ENCODE assay signal across 17 cellular contexts in genomic region chrX:44572340-44572938, GRCh38. TPM values are rescaled to one million over a fixed set of nuclear protein-coding genes. Genes with fewer than 3 reads are reported as not detected.
A peak's percentile ranks its signal among the peaks of the same experiment; 100 is the strongest.
DNase-seq lines count a peak whose midpoint lies in the region; ATAC-seq, FAIRE-seq and TF ChIP-seq lines count a peak whose summit lies in the region.
"Had no signal": no experiment of that assay in that cellular context is flagged by ENCODE, and none has a peak within 500 bp of the region (broad histone marks: within the 10 kb centered on the region; RNA-seq: fewer than 3 reads in every experiment).

No MANE protein-coding gene starts in this region.

- H3K4me1 ChIP-seq in GM12878 (ENCODE audit: control insufficient read depth, insufficient read depth, low read length) = no peaks in the 10 kb centered on the region
- H3K4me1 ChIP-seq in mesendoderm (ENCODE audit: control insufficient read depth, low read depth, low read length) = no peaks in the 10 kb centered on the region
- H3K4me1 ChIP-seq in MM.1S (ENCODE audit: low read length) = no peaks in the 10 kb centered on the region
- H3K4me1 ChIP-seq: BLaER1, HAP-1 had no signal

- no TSS peak for BruUV-seq in GM12878 (replicated peaks; lab: Mats Ljungman, UMichigan)

- intact Hi-C loops in GM12878 (cut with micrococcal nuclease; ENCODE audit: unreplicated experiment) = no loop called here

- no peaks in the 10 kb centered on the region for H3F3A ChIP-seq in MM.1S (ENCODE audit: insufficient read depth, low read length)

- no peak overlapping the region for H3K4me2 ChIP-seq in GM12878 (ENCODE audit: control insufficient read depth, insufficient read depth)
- H3K4me2 ChIP-seq in mesendoderm (ENCODE audit: low read length) = no peak overlapping the region
- no peak overlapping the region for H3K4me2 ChIP-seq in MM.1S (ENCODE audit: low read depth, low read length)
- H3K4me2 ChIP-seq: BLaER1 had no signal

- 22% methylated on average over 4 of the region's 4 CpGs for WGBS in GM12878 (ENCODE audit: insufficient coverage, insufficient replicate concordance, low lambda C conversion rate, missing lambda C conversion rate)
- no CpG with 5 or more reads among the region's 4 CpGs for WGBS in mesendoderm (ENCODE audit: extremely low coverage, insufficient coverage, low lambda C conversion rate)

- no peak overlapping the region for H2BK15ac ChIP-seq in mesendoderm (replicated peaks; ENCODE audit: low read depth)

- H2AK5ac ChIP-seq in mesendoderm (ENCODE audit: low read length) = no peak overlapping the region

- H3K4me3 ChIP-seq in GM12878 = no peak overlapping the region
- no peak overlapping the region for H3K4me3 ChIP-seq in mesendoderm (ENCODE audit: low read length)
- no peak overlapping the region for H3K4me3 ChIP-seq in MM.1S (ENCODE audit: low read length)
- H3K4me3 ChIP-seq: BLaER1, HAP-1 had no signal

- DNase-seq in Caki2 (ENCODE audit: low read depth) (peak; percentile 2), GM12878 (ENCODE audit: low read depth, low spot score) (no peak), mesendoderm (peak; percentile 0), MM.1S (no peak), NCI-H2081 treated with DMSO at 0.1 percent for 48 hours (lab: John Stamatoyannopoulos, UW) (no peak)
- no peak for DNase-seq in activated T-cell treated with anti-CD3 and anti-CD28 coated beads, Interleukin-2, amount 50 U/mL, for 48 hours
- DNase-seq: Calu3; CD4-positive, alpha-beta T cell; CD8-positive, alpha-beta memory T cell; DMS53; DMS79 treated with DMSO at 0.1 percent for 48 hours; GF-D8; GOT3 had no signal

- H3K36me3 ChIP-seq in GM12878 (ENCODE audit: control insufficient read depth in 2 of 2, insufficient read depth in 2 of 2, low read length in 1 of 2) (no peaks in the 10 kb centered on the region), mesendoderm (ENCODE audit: control insufficient read depth, insufficient read depth, low read length) (no peaks in the 10 kb centered on the region), MM.1S (replicated peaks; ENCODE audit: insufficient read depth, low read length) (no peaks in the 10 kb centered on the region)
- H3K36me3 ChIP-seq: BLaER1, HAP-1 had no signal

- H3K9me3 ChIP-seq in GM12878 (replicated peaks; ENCODE audit: control insufficient read depth, insufficient read depth, low read length) (peaks cover 3% of the 10 kb centered on the region; the same call in 2 of the 3 replicates), MM.1S (replicated peaks; ENCODE audit: insufficient read depth, low read length) (no peaks in the 10 kb centered on the region)
- H3K9me3 ChIP-seq: HAP-1 had no signal

- H3K27me3 ChIP-seq in GM12878 (replicated peaks in 1 of 2; ENCODE audit: control insufficient read depth in 2 of 2, insufficient read depth in 2 of 2, low read length in 1 of 2) = no peaks in the 10 kb centered on the region
- no peaks in the 10 kb centered on the region for H3K27me3 ChIP-seq in mesendoderm (ENCODE audit: insufficient read depth, low read length, poor library complexity)
- H3K27me3 ChIP-seq in MM.1S (replicated peaks; ENCODE audit: insufficient read depth, low read length) = no peaks in the 10 kb centered on the region
- H3K27me3 ChIP-seq: BLaER1 had no signal

- no peak overlapping the region for H3K23ac ChIP-seq in mesendoderm (ENCODE audit: low read length)

- H3K9ac ChIP-seq in GM12878 (ENCODE audit: control insufficient read depth, insufficient read depth, low read length) (no peak overlapping the region), mesendoderm (ENCODE audit: low read length) (no peak overlapping the region), MM.1S (ENCODE audit: low read length) (no peak overlapping the region)
- H3K9ac ChIP-seq: BLaER1 had no signal

- H4K20me1 ChIP-seq in GM12878 (ENCODE audit: control insufficient read depth, insufficient read depth) = no peaks in the 10 kb centered on the region
- no peaks in the 10 kb centered on the region for H4K20me1 ChIP-seq in MM.1S (ENCODE audit: insufficient read depth, low read length)
- H4K20me1 ChIP-seq: BLaER1 had no signal

- POLR2A ChIA-PET in GM12878 (lab: Charles Lee) = no interaction called here

- H3K4ac ChIP-seq in mesendoderm (ENCODE audit: low read depth, low read length) = no peak overlapping the region

- H2BK120ac ChIP-seq in mesendoderm (ENCODE audit: low read depth, low read length) = no peak overlapping the region

- no peak for ATAC-seq in GM12878

- H2BK5ac ChIP-seq in mesendoderm (ENCODE audit: low read length) = no peak overlapping the region

- no peak for TF ChIP-seq CTCF in GM12878 (IDR thresholded peaks at IDR 0.05 in 2 of 3, conservative IDR thresholded peaks at IDR 0.05 in 1 of 3; ENCODE audit: control insufficient read depth in 2 of 3, extremely low read depth in 1 of 3, insufficient read depth in 1 of 3, low read depth in 3 of 3, low read length in 3 of 3)
- TF ChIP-seq CTCF in MM.1S (IDR thresholded peaks at IDR 0.05; ENCODE audit: low read length) = no peak

- SMC1A ChIA-PET in GM12878 (lab: Charles Lee; ENCODE audit: uncharacterized antibody, unreplicated experiment) = no interaction called here

- H3K56ac ChIP-seq in mesendoderm (ENCODE audit: low read length) = no peak overlapping the region

- H2AFZ ChIP-seq in GM12878 (ENCODE audit: control insufficient read depth, low read depth, low read length) = no peak overlapping the region
- no peak overlapping the region for H2AFZ ChIP-seq in MM.1S (ENCODE audit: low read length)

- no peak for TF ChIP-seq EP300 in GM12878 (IDR thresholded peaks at IDR 0.05; ENCODE audit: borderline replicate concordance in 1 of 2, control insufficient read depth in 1 of 2, low read depth in 2 of 2, low read length in 2 of 2)

- CTCF ChIA-PET in GM12878 (lab: Yijun Ruan, JAX) = no interaction called here

- H3K79me1 ChIP-seq in mesendoderm (ENCODE audit: low read length) = no peaks in the 10 kb centered on the region

- H3K79me2 ChIP-seq in GM12878 (ENCODE audit: control insufficient read depth, insufficient read depth, low read length) (no peaks in the 10 kb centered on the region), mesendoderm (ENCODE audit: control insufficient read depth, insufficient read depth, low read length) (no peaks in the 10 kb centered on the region), MM.1S (ENCODE audit: low read length) (no peaks in the 10 kb centered on the region)

- no peak for TF ChIP-seq RAD21 in GM12878 (IDR thresholded peaks at IDR 0.05; ENCODE audit: insufficient read depth, low read depth, low read length)

- H3K27ac ChIP-seq in GM12878 (ENCODE audit: control insufficient read depth, insufficient read depth) (no peak overlapping the region), mesendoderm (ENCODE audit: low read depth, low read length) (no peak overlapping the region), MM.1S (ENCODE audit: low read length) (no peak overlapping the region)
- H3K27ac ChIP-seq: BLaER1 had no signal

- H3K9me2 ChIP-seq in MM.1S (replicated peaks; ENCODE audit: insufficient read depth, low read length) = no peaks in the 10 kb centered on the region

- no peak overlapping the region for H4K8ac ChIP-seq in mesendoderm (ENCODE audit: low read depth, low read length)

- no peak overlapping the region for H4K5ac ChIP-seq in mesendoderm (ENCODE audit: low read length)

- in situ Hi-C loops in Caki2 (cut with HindIII; ENCODE audit: low pct_unique_long_range_greater_than_20kb, low sequenced_read_pairs) = no loop called here
- in situ Hi-C loops in GM12878 (cut with MboI) = no loop called here

- H3K18ac ChIP-seq in mesendoderm (ENCODE audit: low read length) = no peak overlapping the region

- TF ChIP-seq POLR2A in GM12878 (IDR thresholded peaks at IDR 0.05; ENCODE audit: low read depth, low read length) = no peak

- no peak for FAIRE-seq in GM12878 (lab: Jason Lieb, UNC)
- FAIRE-seq: GM12892, H54 had no signal

- RAD21 ChIA-PET in GM12878 (lab: Charles Lee; ENCODE audit: unreplicated experiment) = no interaction called here

TF ChIP-seq in GM12878, 131 proteins besides CTCF, POLR2A, EP300 and RAD21:
- TF ChIP-seq CBX5 (IDR thresholded peaks at IDR 0.05; ENCODE audit: low read depth) = peak; percentile 77; the same call in 1 of the 2 replicates
- TF ChIP-seq SUPT20H (IDR thresholded peaks at IDR 0.05; ENCODE audit: borderline replicate concordance, control insufficient read depth, low read depth, low read length) = no peak
- no peak for TF ChIP-seq IRF4 (IDR thresholded peaks at IDR 0.05; ENCODE audit: low read depth, low read length)

RNA-seq across cellular contexts. Expression of gene FUNDC1, which starts 29.8 kb away (rescaled TPM):
- 17.6 and 25.5 TPM in 2 replicates for total RNA-seq in Caki2 (2014; rRNA removed; shearing (Covaris generic); ENCODE audit: low replicate concordance)
- total RNA-seq in GM12878 (2013; cell fraction: nucleolus; rRNA removed) = 3.1 and 4.4 TPM in 2 replicates
- total RNA-seq in GM12878 (2014; rRNA removed) (10.0 and 15.0 TPM in 2 replicates), GM12878 (2014; rRNA removed; fragmentation: Illumina TruSeq; extraction: Trizol) (18.3 TPM in 2 replicates), GM12878 (2021) (11.1 and 11.8 TPM in 2 replicates)
- polyA plus RNA-seq in GM12878 (2011; ENCODE audit: low read depth) = 8.9 TPM
- polyA plus RNA-seq in GM12878 (2011; rRNA removed) (21.0 and 32.5 TPM in 2 replicates), GM12878 (2014; fragmentation: Illumina TruSeq; extraction: Trizol) (17.7 and 20.9 TPM in 2 replicates), GM12878 (2014; fragmentation: Nextera tagmentation; extraction: Ambion mirVana) (10 to 100 TPM; 22.7 to 25.1 TPM), GM12878 (2014; rRNA removed) (11.2 and 13.5 TPM in 2 replicates), GM12878 (2016; fragmentation: Nextera tagmentation; extraction: Ambion mirVana) (10 to 100 TPM; 14.4 to 16.0 TPM)
- polyA plus RNA-seq in GM12878 (2011; cell fraction: cytosol; rRNA removed) = 8.7 and 11.0 TPM in 2 replicates
- polyA plus RNA-seq in GM12878 (2011; cell fraction: nucleus; rRNA removed) = 4.0 and 4.8 TPM in 2 replicates
- 13.8 and 14.4 TPM in 2 replicates for polyA plus RNA-seq in GM12878 (2012)
- polyA minus RNA-seq in GM12878 (2011; rRNA and poly(A)+ RNA removed) = 5.9 and 6.1 TPM in 2 replicates
- 3.1 and 3.6 TPM in 2 replicates for polyA minus RNA-seq in GM12878 (2011; cell fraction: cytosol; rRNA and poly(A)+ RNA removed)
- 1.8 and 1.9 TPM in 2 replicates for polyA minus RNA-seq in GM12878 (2011; cell fraction: nucleus; rRNA and poly(A)+ RNA removed)
- 23.3 TPM for polyA plus RNA-seq in mesendoderm (2013, experiment 1 of 2)
- 25.0 TPM for polyA plus RNA-seq in mesendoderm (2013, experiment 2 of 2)

Comparison
In these comparisons a context has a peak if more than half of its experiments do, and no peak if none do; other contexts are left out.
1. DNase-seq: peak in Caki2 (single experiment) and mesendoderm (single experiment); none in GM12878 (single experiment), activated T-cell treated with anti-CD3 and anti-CD28 coated beads, Interleukin-2, amount 50 U/mL, for 48 hours (0 of 2), MM.1S (single experiment) and NCI-H2081 treated with DMSO at 0.1 percent for 48 hours (single experiment).